1 cellular context compared by ENCODE assay signal in the genomic region with DNA sequence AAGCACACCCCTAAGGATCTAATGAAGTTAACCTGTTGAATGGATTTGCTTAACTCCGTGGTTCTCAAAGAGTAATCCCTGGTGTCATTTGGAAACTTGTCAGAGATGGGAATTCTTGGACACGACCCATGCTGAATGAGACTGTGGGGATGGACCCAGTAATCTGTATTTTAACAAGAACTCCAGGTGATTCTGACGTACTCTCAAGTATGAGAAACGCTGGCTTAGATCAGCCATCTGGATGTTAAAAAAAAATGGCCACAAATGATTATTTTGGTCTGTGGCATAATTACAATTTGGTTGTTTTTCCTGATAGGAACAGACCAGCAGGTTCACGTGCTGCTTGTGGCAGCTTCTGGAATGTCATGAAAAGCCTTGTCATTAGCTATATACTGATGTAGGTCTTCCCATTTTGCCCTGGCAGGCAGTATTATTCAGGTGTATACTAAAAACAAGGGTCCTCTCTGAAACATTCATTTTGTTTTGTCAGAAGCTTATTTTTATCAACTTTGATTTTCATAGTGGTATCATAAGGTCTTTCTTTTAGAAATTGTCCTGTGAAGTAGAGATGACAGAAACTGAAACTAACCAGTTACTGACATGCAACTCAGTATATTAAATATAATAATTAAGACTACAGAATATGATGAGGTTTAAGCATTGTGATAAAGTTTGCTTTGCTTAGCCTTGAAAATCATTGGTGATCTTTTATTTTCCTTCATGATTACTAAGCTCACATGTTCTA.
TF ChIP-seq lines count a peak whose summit lies in the region.

No MANE protein-coding gene starts in this region.

TF ChIP-seq in K562, 482 proteins besides CTCF, POLR2A, EP300 and RAD21:
- TF ChIP-seq, protein P1, sequence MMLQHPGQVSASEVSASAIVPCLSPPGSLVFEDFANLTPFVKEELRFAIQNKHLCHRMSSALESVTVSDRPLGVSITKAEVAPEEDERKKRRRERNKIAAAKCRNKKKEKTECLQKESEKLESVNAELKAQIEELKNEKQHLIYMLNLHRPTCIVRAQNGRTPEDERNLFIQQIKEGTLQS (IDR thresholded peaks at IDR 0.05) = no peak
- TF ChIP-seq, protein P1 (CRISPR knock-in tag; conservative IDR thresholded peaks at IDR 0.05) = 0 out of 2 replicates have a peak, but pooled peaks have one; percentile 31
- TF ChIP-seq SMAD3 (CRISPR knock-in tag; conservative IDR thresholded peaks at IDR 0.05) = no peak
- TF ChIP-seq, protein P2, sequence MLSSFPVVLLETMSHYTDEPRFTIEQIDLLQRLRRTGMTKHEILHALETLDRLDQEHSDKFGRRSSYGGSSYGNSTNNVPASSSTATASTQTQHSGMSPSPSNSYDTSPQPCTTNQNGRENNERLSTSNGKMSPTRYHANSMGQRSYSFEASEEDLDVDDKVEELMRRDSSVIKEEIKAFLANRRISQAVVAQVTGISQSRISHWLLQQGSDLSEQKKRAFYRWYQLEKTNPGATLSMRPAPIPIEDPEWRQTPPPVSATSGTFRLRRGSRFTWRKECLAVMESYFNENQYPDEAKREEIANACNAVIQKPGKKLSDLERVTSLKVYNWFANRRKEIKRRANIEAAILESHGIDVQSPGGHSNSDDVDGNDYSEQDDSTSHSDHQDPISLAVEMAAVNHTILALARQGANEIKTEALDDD (IDR thresholded peaks at IDR 0.05) = 0 out of 2 replicates have a peak, but pooled peaks have one; percentile 16
